1 cellular context compared by ENCODE assay signal in genomic region chr5:41871866-41872265, GRCh38.
TF ChIP-seq lines count a peak whose summit lies in the region.

No MANE protein-coding gene starts in this region.

TF ChIP-seq in HEK293, 187 proteins besides CTCF, POLR2A, EP300 and RAD21 (continued from another document):
- no peak for TF ChIP-seq TSHZ1 (tag by site-specific recombination; IDR thresholded peaks at IDR 0.05; ENCODE audit: borderline replicate concordance)
- no peak for TF ChIP-seq ZNF707 (tag by site-specific recombination; IDR thresholded peaks at IDR 0.05)
- no peak for TF ChIP-seq KLF16 (tag by site-specific recombination; IDR thresholded peaks at IDR 0.05)
- TF ChIP-seq ZNF211 (tag by site-specific recombination; IDR thresholded peaks at IDR 0.05; ENCODE audit: low read depth): no peak
- no peak for TF ChIP-seq ZBTB17 (tag by site-specific recombination; IDR thresholded peaks at IDR 0.05)
- TF ChIP-seq BCL11A (tag by site-specific recombination; IDR thresholded peaks at IDR 0.05; ENCODE audit: low read depth): 0 out of 2 replicates have a peak, but pooled peaks have one; percentile 37
- no peak for TF ChIP-seq MYNN (tag by site-specific recombination; IDR thresholded peaks at IDR 0.05; ENCODE audit: borderline replicate concordance)
- no peak for TF ChIP-seq ZNF157 (tag by site-specific recombination; IDR thresholded peaks at IDR 0.05)
- TF ChIP-seq ZNF391 (tag by site-specific recombination; IDR thresholded peaks at IDR 0.05; ENCODE audit: borderline replicate concordance, low read depth): no peak
TF ChIP-seq in HEK293: peak in this region for 13.
